9 cellular contexts compared by ENCODE assay signal in the genomic region with DNA sequence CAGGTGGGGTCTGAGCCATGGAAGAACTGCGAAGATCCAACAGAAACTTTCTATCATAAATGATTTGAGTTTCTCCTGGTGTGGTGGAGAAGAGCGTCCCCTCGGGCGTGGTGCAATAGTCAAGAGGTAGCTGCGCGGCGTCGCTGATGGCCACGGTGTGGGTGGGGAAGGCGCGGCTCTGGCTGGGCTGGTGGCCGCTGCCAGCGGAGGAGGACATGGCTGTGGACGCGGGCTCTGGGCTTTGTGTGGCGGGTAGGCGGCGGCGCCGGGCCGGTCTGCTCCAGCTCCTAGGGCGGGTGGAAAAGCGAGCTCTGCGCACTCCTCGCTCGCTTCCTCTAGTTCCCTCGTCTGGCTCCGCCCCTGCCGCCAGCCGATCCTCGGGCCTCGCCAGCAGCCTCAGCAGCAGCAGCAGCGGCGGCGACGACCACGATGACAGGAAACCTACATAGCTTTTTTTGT. TPM values are rescaled to one million over a fixed set of nuclear protein-coding genes. Genes with fewer than 3 reads are reported as not detected.
DNase-seq lines count a peak whose midpoint lies in the region; ATAC-seq and TF ChIP-seq lines count a peak whose summit lies in the region.
"Had no signal": no experiment of that assay in that cellular context is flagged by ENCODE, and none has a peak within 500 bp of the region (broad histone marks: within the 10 kb centered on the region; RNA-seq: fewer than 3 reads in every experiment).

No MANE protein-coding gene starts in this region.

- H3K4me1 ChIP-seq in parathyroid adenoma: no peaks in the 10 kb centered on the region
- peaks cover 7% of the 10 kb centered on the region for H3K4me1 ChIP-seq in thymus (ENCODE audit: control insufficient read depth, insufficient read depth, low read length)

- H3K9ac ChIP-seq in parathyroid adenoma: no peak overlapping the region

- no peaks in the 10 kb centered on the region for H3K36me3 ChIP-seq in parathyroid adenoma (ENCODE audit: control insufficient read depth, insufficient read depth, low read length)
- no peaks in the 10 kb centered on the region for H3K36me3 ChIP-seq in thymus (ENCODE audit: control insufficient read depth, insufficient read depth)

- 2% methylated on average over 37 of the region's 37 CpGs for WGBS in thymus

- H3K27ac ChIP-seq in parathyroid adenoma (no peak overlapping the region), thymus (ENCODE audit: low read depth) (peak overlapping the region; percentile 92)
- H3K27ac ChIP-seq: epithelial cell of prostate had no signal

- H3K9me3 Mint-ChIP-seq in activated naive CD8-positive, alpha-beta T cell treated with anti-CD3 and anti-CD28 coated beads, Interleukin-2, amount 10 ng/mL, durations not matched to agents 7 days and 5 days: no peaks in the 10 kb centered on the region

- ATAC-seq in GM21619 (IDR thresholded peaks at IDR 0.05; ENCODE audit: unreplicated experiment): peak; percentile 77
- peak; percentile 100 for ATAC-seq in activated naive CD8-positive, alpha-beta T cell treated with anti-CD3 and anti-CD28 coated beads, Interleukin-2, amount 10 ng/mL, durations not matched to agents 7 days and 5 days (ENCODE audit: low read depth)

- H3K4me1 Mint-ChIP-seq in activated naive CD8-positive, alpha-beta T cell treated with anti-CD3 and anti-CD28 coated beads, Interleukin-2, amount 10 ng/mL, durations not matched to agents 7 days and 5 days: peaks cover 37% of the 10 kb centered on the region

- H3K4me3 ChIP-seq in parathyroid adenoma (ENCODE audit: low read depth, low read length) (peak overlapping the region; percentile 24), thymus (ENCODE audit: low read length) (peak overlapping the region; percentile 67)

- peak overlapping the region; percentile 71 for H3K4me2 ChIP-seq in parathyroid adenoma (ENCODE audit: low read length)

- peaks cover 7% of the 10 kb centered on the region for H3K27me3 Mint-ChIP-seq in activated naive CD8-positive, alpha-beta T cell treated with anti-CD3 and anti-CD28 coated beads, Interleukin-2, amount 10 ng/mL, durations not matched to agents 7 days and 5 days

- intact Hi-C loops in cardiac septum (cut with DNase I): no loop called here

- H2AFZ ChIP-seq in parathyroid adenoma: peak overlapping the region; percentile 75

- H3K79me2 ChIP-seq in parathyroid adenoma: no peaks in the 10 kb centered on the region

- no peaks in the 10 kb centered on the region for H3K27me3 ChIP-seq in parathyroid adenoma (ENCODE audit: control insufficient read depth, insufficient read depth, low read length)
- H3K27me3 ChIP-seq in thymus (ENCODE audit: control insufficient read depth, insufficient read depth): no peaks in the 10 kb centered on the region

- H3K4me3 Mint-ChIP-seq in activated naive CD8-positive, alpha-beta T cell treated with anti-CD3 and anti-CD28 coated beads, Interleukin-2, amount 10 ng/mL, durations not matched to agents 7 days and 5 days: peak overlapping the region; percentile 87

- POLR2A ChIA-PET in activated naive CD8-positive, alpha-beta T cell treated with anti-CD3 and anti-CD28 coated beads, Interleukin-2, amount 10 ng/mL, durations not matched to agents 7 days and 5 days (lab: Charles Lee): interaction anchor here (1.0 to 3.2 kb wide), 8 partner anchors 24 to 156 kb away, joined by 3 to 23 read pairs (median 4); a partner anchor contains a TSS

- DNase-seq in DMS153 treated with DMSO at 0.1 percent for 48 hours (lab: John Stamatoyannopoulos, UW; ENCODE audit: unreplicated experiment) (peak; percentile 42), LoVo (ENCODE audit: low spot score) (peak; percentile 81), SKM-1 treated with dmso at 0.1 percent for 144 hours (lab: John Stamatoyannopoulos, UW; ENCODE audit: unreplicated experiment) (peak; percentile 76), cardiac septum (ENCODE audit: low spot score) (peak; percentile 94)
- peak; percentile 86 for DNase-seq in activated naive CD8-positive, alpha-beta T cell treated with anti-CD3 and anti-CD28 coated beads, Interleukin-2, amount 10 ng/mL, durations not matched to agents 7 days and 5 days

- TF ChIP-seq CTCF in parathyroid adenoma (IDR thresholded peaks at IDR 0.05): no peak

- peak overlapping the region; percentile 87 for H3K27ac Mint-ChIP-seq in activated naive CD8-positive, alpha-beta T cell treated with anti-CD3 and anti-CD28 coated beads, Interleukin-2, amount 10 ng/mL, durations not matched to agents 7 days and 5 days

- H3K9me3 ChIP-seq in parathyroid adenoma (ENCODE audit: control insufficient read depth, low read length) (no peaks in the 10 kb centered on the region), thymus (ENCODE audit: control insufficient read depth) (no peaks in the 10 kb centered on the region)

- H3K36me3 Mint-ChIP-seq in activated naive CD8-positive, alpha-beta T cell treated with anti-CD3 and anti-CD28 coated beads, Interleukin-2, amount 10 ng/mL, durations not matched to agents 7 days and 5 days: peaks cover 9% of the 10 kb centered on the region

RNA-seq across cellular contexts. Expression of a gene that starts 5.9 kb away (rescaled TPM):
- 10 to 100 TPM; 14.0 to 16.1 TPM for total RNA-seq in activated naive CD8-positive, alpha-beta T cell treated with anti-CD3 and anti-CD28 coated beads, Interleukin-2, amount 10 ng/mL, durations not matched to agents 7 days and 5 days
- total RNA-seq in cardiac septum: 9.2 TPM
- 7.8 TPM for polyA plus RNA-seq in thymus

RNA-seq across cellular contexts. Expression of a gene that starts 32.7 kb away (rescaled TPM):
- total RNA-seq in activated naive CD8-positive, alpha-beta T cell treated with anti-CD3 and anti-CD28 coated beads, Interleukin-2, amount 10 ng/mL, durations not matched to agents 7 days and 5 days: 10 to 100 TPM; 28.7 to 30.2 TPM
- 14.7 TPM for total RNA-seq in cardiac septum
- polyA plus RNA-seq in thymus: 18.6 TPM

RNA-seq across cellular contexts. Expression of a gene that starts 32.7 kb away (rescaled TPM):
- total RNA-seq in activated naive CD8-positive, alpha-beta T cell treated with anti-CD3 and anti-CD28 coated beads, Interleukin-2, amount 10 ng/mL, durations not matched to agents 7 days and 5 days: 10 to 100 TPM; 24.5 to 25.8 TPM
- 16.9 TPM for total RNA-seq in cardiac septum
- 13.8 TPM for polyA plus RNA-seq in thymus

Comparison
In these comparisons a context has a peak if more than half of its experiments do, and no peak if none do; other contexts are left out.
1. DNase-seq: peak in every context shown above with its lines; median percentile 94 in cardiac septum; 86 in activated naive CD8-positive, alpha-beta T cell treated with anti-CD3 and anti-CD28 coated beads, Interleukin-2, amount 10 ng/mL, durations not matched to agents 7 days and 5 days; 81 in LoVo; 76 in SKM-1 treated with dmso at 0.1 percent for 144 hours; 42 in DMS153 treated with DMSO at 0.1 percent for 48 hours.